Comparison of ENCODE assay signal across 28 cellular contexts in genomic region chr10:55786461-55786860, GRCh38.
"Had no signal": no experiment of that assay in that cellular context is flagged by ENCODE, and none has a peak within 500 bp of the region (broad histone marks: within the 10 kb centered on the region; RNA-seq: fewer than 3 reads in every experiment).

No MANE protein-coding gene starts in this region.

- H3K4me3 ChIP-seq: ascending aorta, body of pancreas, MG63, SK-N-MC had no signal

- H3K36me3 ChIP-seq: ascending aorta, MG63 had no signal

- H3K36me3 Mint-ChIP-seq: activated CD4-positive, alpha-beta memory T cell treated with anti-CD3 and anti-CD28 coated beads for 36 hours; activated naive CD4-positive, alpha-beta T cell treated with anti-CD3 and anti-CD28 coated beads, Interleukin-2, amount 50 U/mL, for 72 hours; T-cell had no signal

- H3K27me3 ChIP-seq: ascending aorta, body of pancreas, MG63 had no signal

- H3K27me3 Mint-ChIP-seq: activated CD4-positive, alpha-beta memory T cell treated with anti-CD3 and anti-CD28 coated beads for 36 hours; activated CD4-positive, alpha-beta T cell treated with anti-CD3 and anti-CD28 coated beads, Interleukin-2, amount 10 ng/mL, durations not matched to agents 7 days and 5 days; activated naive CD8-positive, alpha-beta T cell treated with anti-CD3 and anti-CD28 coated beads, Interleukin-2, amount 50 U/mL, for 24 hours; central memory CD8-positive, alpha-beta T cell; T-cell had no signal

- H3K4me1 Mint-ChIP-seq: activated CD4-positive, alpha-beta T cell treated with anti-CD3 and anti-CD28 coated beads, Interleukin-2, amount 10 ng/mL, durations not matched to agents 7 days and 5 days; activated naive CD8-positive, alpha-beta T cell treated with anti-CD3 and anti-CD28 coated beads, Interleukin-2, amount 50 U/mL, for 24 hours; central memory CD8-positive, alpha-beta T cell; T-cell had no signal

- ATAC-seq: activated naive CD4-positive, alpha-beta T cell treated with anti-CD3 and anti-CD28 coated beads, Interleukin-2, amount 50 U/mL, for 72 hours; activated naive CD8-positive, alpha-beta T cell treated with anti-CD3 and anti-CD28 coated beads, Interleukin-2, amount 50 U/mL, for 24 hours; activated T-cell treated with anti-CD3 and anti-CD28 coated beads, Interleukin-2, amount 50 U/mL, for 4 hours; body of pancreas; T-cell had no signal

- H3K27ac Mint-ChIP-seq: activated CD4-positive, alpha-beta memory T cell treated with anti-CD3 and anti-CD28 coated beads for 36 hours; activated CD4-positive, alpha-beta T cell treated with anti-CD3 and anti-CD28 coated beads, Interleukin-2, amount 10 ng/mL, durations not matched to agents 7 days and 5 days; activated naive CD4-positive, alpha-beta T cell treated with anti-CD3 and anti-CD28 coated beads, Interleukin-2, amount 50 U/mL, for 72 hours; activated naive CD8-positive, alpha-beta T cell treated with anti-CD3 and anti-CD28 coated beads, Interleukin-2, amount 50 U/mL, for 24 hours; T-cell had no signal

- H3K4me3 Mint-ChIP-seq: activated CD4-positive, alpha-beta memory T cell treated with anti-CD3 and anti-CD28 coated beads for 36 hours; activated CD4-positive, alpha-beta T cell treated with anti-CD3 and anti-CD28 coated beads, Interleukin-2, amount 10 ng/mL, durations not matched to agents 7 days and 5 days; activated naive CD8-positive, alpha-beta T cell treated with anti-CD3 and anti-CD28 coated beads, Interleukin-2, amount 50 U/mL, for 24 hours; activated T-cell treated with anti-CD3 and anti-CD28 coated beads, Interleukin-2, amount 50 U/mL, for 4 hours; central memory CD8-positive, alpha-beta T cell; T-cell had no signal

- H3K27ac ChIP-seq: ascending aorta, body of pancreas, KMS-11, SK-N-MC, VCaP had no signal

- DNase-seq: activated CD4-positive, alpha-beta memory T cell treated with anti-CD3 and anti-CD28 coated beads for 36 hours; activated CD4-positive, alpha-beta T cell treated with anti-CD3 and anti-CD28 coated beads, Interleukin-2, amount 10 ng/mL, durations not matched to agents 7 days and 5 days; activated CD4-positive, CD25-positive, alpha-beta regulatory T cell; activated CD8-positive, alpha-beta memory T cell treated with anti-CD3 and anti-CD28 coated beads for 24 hours; activated effector memory CD4-positive, alpha-beta T cell treated with anti-CD3 and anti-CD28 coated beads, Interleukin-2, amount 50 U/mL, for 16 hours; activated naive CD4-positive, alpha-beta T cell treated with Interleukin-2 at 50 U/mL for 16 hours; activated naive CD8-positive, alpha-beta T cell treated with anti-CD3 and anti-CD28 coated beads, Interleukin-2, amount 50 U/mL, for 24 hours; activated T-cell treated with anti-CD3 and anti-CD28 coated beads, Interleukin-2, amount 50 U/mL, for 4 hours; amniotic stem cell; body of pancreas; MG63; MV-4-11; NCI-H1092 treated with DMSO at 0.1 percent for 48 hours; NCI-H1694 treated with DMSO at 0.1 percent for 48 hours; NCI-H2029 treated with DMSO at 0.1 percent for 48 hours; NCI-H2171; NCI-H2227 treated with DMSO at 0.1 percent for 48 hours; NCI-H446 treated with DMSO at 0.1 percent for 48 hours; NCI-H524 treated with DMSO at 0.1 percent for 48 hours; T-cell; T-helper 2 cell; T1000 had no signal

- H3K9me3 ChIP-seq: ascending aorta, body of pancreas, MG63 had no signal

- H3K4me1 ChIP-seq: ascending aorta, body of pancreas had no signal
